Comparison of ENCODE assay signal across 1 cellular context in genomic region chr19:42553292-42554045, GRCh38.
TF ChIP-seq lines count a peak whose summit lies in the region.

No MANE protein-coding gene starts in this region.

TF ChIP-seq in IMR-90, 13 proteins besides CTCF, POLR2A, EP300 and RAD21 (continued from another document):
- peak; percentile 5; the same call in 1 of the 2 replicates for TF ChIP-seq BHLHE40 (IDR thresholded peaks at IDR 0.05; ENCODE audit: low read depth, low read length)
